In genomic region chr6:39184906-39185580, GRCh38 we compare ENCODE assay signal across 1 cellular context.
A peak's percentile ranks its signal among the peaks of the same experiment; 100 is the strongest.
TF ChIP-seq lines count a peak whose summit lies in the region.

No MANE protein-coding gene starts in this region.

TF ChIP-seq in H1, 55 proteins besides CTCF, POLR2A, EP300 and RAD21:
- TF ChIP-seq CEBPB (IDR thresholded peaks at IDR 0.05; ENCODE audit: low read depth, low read length), result peak; percentile 79; the same call in 1 of the 2 replicates
- TF ChIP-seq ASH2L (IDR thresholded peaks at IDR 0.05; ENCODE audit: low read length), result no peak
- no peak for TF ChIP-seq BCL11A (IDR thresholded peaks at IDR 0.05; ENCODE audit: low read depth in 2 of 2, low read length in 2 of 2)
TF ChIP-seq in H1: peak in this region for 1.
